Comparison of ENCODE assay signal across 1 cellular context in the genomic region with DNA sequence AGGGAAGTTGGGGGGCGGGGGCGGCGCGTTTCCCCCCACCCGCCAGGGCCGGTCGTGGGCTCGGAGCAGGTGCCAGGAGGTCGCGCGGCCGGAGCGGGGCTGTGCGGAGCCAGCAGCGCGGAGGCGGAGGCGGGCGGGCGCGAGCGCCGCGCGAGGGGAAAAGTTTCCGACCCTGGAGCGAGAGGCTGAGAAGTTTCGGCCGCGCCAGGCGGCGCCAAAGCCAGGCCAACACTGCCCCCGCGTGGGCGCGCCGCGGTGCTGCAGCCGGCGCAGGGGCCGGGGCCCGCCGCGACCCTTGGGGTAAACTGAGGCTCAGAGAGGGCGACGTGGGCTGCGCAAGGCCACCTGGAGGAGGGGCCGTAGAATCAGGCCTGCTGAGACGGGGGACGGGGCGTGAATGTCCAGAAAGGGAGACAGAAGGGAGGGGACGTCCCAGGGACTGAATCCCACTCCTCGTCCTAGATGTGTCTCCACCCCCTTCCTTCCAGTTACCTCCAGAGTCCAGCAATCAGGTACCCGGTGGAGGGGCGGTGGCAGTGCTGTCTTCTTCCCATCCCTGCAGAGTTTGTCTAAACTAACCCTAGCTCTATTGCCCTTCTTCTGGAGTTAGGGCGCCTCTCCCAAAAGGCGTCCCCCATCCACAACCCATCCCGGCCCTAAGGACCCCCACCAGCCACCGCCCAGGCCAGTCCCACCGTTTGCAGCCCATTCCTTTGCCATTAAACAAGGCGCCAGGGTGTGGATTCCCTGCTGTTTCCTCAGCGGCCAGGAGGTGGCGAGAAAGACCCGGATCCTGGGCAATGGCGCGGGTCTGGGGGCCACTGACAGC.
TF ChIP-seq lines count a peak whose summit lies in the region.

No MANE protein-coding gene starts in this region.

TF ChIP-seq in GM23338, 12 proteins besides CTCF, POLR2A, EP300 and RAD21 (continued from another document):
- TF ChIP-seq, protein P1, sequence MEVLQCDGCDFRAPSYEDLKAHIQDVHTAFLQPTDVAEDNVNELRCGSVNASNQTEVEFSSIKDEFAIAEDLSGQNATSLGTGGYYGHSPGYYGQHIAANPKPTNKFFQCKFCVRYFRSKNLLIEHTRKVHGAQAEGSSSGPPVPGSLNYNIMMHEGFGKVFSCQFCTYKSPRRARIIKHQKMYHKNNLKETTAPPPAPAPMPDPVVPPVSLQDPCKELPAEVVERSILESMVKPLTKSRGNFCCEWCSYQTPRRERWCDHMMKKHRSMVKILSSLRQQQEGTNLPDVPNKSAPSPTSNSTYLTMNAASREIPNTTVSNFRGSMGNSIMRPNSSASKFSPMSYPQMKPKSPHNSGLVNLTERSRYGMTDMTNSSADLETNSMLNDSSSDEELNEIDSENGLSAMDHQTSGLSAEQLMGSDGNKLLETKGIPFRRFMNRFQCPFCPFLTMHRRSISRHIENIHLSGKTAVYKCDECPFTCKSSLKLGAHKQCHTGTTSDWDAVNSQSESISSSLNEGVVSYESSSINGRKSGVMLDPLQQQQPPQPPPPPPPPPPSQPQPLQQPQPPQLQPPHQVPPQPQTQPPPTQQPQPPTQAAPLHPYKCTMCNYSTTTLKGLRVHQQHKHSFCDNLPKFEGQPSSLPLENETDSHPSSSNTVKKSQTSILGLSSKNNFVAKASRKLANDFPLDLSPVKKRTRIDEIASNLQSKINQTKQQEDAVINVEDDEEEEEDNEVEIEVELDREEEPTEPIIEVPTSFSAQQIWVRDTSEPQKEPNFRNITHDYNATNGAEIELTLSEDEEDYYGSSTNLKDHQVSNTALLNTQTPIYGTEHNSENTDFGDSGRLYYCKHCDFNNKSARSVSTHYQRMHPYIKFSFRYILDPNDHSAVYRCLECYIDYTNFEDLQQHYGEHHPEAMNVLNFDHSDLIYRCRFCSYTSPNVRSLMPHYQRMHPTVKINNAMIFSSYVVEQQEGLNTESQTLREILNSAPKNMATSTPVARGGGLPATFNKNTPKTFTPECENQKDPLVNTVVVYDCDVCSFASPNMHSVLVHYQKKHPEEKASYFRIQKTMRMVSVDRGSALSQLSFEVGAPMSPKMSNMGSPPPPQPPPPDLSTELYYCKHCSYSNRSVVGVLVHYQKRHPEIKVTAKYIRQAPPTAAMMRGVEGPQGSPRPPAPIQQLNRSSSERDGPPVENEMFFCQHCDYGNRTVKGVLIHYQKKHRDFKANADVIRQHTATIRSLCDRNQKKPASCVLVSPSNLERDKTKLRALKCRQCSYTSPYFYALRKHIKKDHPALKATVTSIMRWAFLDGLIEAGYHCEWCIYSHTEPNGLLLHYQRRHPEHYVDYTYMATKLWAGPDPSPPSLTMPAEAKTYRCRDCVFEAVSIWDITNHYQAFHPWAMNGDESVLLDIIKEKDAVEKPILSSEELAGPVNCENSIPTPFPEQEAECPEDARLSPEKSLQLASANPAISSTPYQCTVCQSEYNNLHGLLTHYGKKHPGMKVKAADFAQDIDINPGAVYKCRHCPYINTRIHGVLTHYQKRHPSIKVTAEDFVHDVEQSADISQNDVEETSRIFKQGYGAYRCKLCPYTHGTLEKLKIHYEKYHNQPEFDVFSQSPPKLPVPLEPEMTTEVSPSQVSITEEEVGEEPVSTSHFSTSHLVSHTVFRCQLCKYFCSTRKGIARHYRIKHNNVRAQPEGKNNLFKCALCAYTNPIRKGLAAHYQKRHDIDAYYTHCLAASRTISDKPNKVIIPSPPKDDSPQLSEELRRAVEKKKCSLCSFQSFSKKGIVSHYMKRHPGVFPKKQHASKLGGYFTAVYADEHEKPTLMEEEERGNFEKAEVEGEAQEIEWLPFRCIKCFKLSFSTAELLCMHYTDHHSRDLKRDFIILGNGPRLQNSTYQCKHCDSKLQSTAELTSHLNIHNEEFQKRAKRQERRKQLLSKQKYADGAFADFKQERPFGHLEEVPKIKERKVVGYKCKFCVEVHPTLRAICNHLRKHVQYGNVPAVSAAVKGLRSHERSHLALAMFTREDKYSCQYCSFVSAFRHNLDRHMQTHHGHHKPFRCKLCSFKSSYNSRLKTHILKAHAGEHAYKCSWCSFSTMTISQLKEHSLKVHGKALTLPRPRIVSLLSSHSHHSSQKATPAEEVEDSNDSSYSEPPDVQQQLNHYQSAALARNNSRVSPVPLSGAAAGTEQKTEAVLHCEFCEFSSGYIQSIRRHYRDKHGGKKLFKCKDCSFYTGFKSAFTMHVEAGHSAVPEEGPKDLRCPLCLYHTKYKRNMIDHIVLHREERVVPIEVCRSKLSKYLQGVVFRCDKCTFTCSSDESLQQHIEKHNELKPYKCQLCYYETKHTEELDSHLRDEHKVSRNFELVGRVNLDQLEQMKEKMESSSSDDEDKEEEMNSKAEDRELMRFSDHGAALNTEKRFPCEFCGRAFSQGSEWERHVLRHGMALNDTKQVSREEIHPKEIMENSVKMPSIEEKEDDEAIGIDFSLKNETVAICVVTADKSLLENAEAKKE (CRISPR knock-in tag; IDR thresholded peaks at IDR 0.05): no peak
- no peak for TF ChIP-seq CREB1 (CRISPR knock-in tag; IDR thresholded peaks at IDR 0.05; ENCODE audit: low read depth)
- no peak for TF ChIP-seq ZNF331 (CRISPR knock-in tag; IDR thresholded peaks at IDR 0.05; ENCODE audit: low read depth)
- TF ChIP-seq STAT1 (IDR thresholded peaks at IDR 0.05; ENCODE audit: unreplicated experiment): no peak
- TF ChIP-seq, protein P2, sequence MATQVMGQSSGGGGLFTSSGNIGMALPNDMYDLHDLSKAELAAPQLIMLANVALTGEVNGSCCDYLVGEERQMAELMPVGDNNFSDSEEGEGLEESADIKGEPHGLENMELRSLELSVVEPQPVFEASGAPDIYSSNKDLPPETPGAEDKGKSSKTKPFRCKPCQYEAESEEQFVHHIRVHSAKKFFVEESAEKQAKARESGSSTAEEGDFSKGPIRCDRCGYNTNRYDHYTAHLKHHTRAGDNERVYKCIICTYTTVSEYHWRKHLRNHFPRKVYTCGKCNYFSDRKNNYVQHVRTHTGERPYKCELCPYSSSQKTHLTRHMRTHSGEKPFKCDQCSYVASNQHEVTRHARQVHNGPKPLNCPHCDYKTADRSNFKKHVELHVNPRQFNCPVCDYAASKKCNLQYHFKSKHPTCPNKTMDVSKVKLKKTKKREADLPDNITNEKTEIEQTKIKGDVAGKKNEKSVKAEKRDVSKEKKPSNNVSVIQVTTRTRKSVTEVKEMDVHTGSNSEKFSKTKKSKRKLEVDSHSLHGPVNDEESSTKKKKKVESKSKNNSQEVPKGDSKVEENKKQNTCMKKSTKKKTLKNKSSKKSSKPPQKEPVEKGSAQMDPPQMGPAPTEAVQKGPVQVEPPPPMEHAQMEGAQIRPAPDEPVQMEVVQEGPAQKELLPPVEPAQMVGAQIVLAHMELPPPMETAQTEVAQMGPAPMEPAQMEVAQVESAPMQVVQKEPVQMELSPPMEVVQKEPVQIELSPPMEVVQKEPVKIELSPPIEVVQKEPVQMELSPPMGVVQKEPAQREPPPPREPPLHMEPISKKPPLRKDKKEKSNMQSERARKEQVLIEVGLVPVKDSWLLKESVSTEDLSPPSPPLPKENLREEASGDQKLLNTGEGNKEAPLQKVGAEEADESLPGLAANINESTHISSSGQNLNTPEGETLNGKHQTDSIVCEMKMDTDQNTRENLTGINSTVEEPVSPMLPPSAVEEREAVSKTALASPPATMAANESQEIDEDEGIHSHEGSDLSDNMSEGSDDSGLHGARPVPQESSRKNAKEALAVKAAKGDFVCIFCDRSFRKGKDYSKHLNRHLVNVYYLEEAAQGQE (IDR thresholded peaks at IDR 0.05; ENCODE audit: unreplicated experiment): no peak
- TF ChIP-seq POLR2AphosphoS5 (IDR thresholded peaks at IDR 0.05; ENCODE audit: low read depth): no peak
- TF ChIP-seq, protein P3, sequence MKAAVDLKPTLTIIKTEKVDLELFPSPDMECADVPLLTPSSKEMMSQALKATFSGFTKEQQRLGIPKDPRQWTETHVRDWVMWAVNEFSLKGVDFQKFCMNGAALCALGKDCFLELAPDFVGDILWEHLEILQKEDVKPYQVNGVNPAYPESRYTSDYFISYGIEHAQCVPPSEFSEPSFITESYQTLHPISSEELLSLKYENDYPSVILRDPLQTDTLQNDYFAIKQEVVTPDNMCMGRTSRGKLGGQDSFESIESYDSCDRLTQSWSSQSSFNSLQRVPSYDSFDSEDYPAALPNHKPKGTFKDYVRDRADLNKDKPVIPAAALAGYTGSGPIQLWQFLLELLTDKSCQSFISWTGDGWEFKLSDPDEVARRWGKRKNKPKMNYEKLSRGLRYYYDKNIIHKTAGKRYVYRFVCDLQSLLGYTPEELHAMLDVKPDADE (IDR thresholded peaks at IDR 0.05): no peak
- TF ChIP-seq NANOG (IDR thresholded peaks at IDR 0.05; ENCODE audit: borderline replicate concordance): no peak
- TF ChIP-seq JUNB (IDR thresholded peaks at IDR 0.05; ENCODE audit: unreplicated experiment): no peak
- TF ChIP-seq EZH2 (IDR thresholded peaks at IDR 0.05; ENCODE audit: low read depth, unreplicated experiment): no peak
- no peak for TF ChIP-seq ZNF114 (CRISPR knock-in tag; IDR thresholded peaks at IDR 0.05)
